ENCODE assay signal across 1 cellular context in the genomic region with DNA sequence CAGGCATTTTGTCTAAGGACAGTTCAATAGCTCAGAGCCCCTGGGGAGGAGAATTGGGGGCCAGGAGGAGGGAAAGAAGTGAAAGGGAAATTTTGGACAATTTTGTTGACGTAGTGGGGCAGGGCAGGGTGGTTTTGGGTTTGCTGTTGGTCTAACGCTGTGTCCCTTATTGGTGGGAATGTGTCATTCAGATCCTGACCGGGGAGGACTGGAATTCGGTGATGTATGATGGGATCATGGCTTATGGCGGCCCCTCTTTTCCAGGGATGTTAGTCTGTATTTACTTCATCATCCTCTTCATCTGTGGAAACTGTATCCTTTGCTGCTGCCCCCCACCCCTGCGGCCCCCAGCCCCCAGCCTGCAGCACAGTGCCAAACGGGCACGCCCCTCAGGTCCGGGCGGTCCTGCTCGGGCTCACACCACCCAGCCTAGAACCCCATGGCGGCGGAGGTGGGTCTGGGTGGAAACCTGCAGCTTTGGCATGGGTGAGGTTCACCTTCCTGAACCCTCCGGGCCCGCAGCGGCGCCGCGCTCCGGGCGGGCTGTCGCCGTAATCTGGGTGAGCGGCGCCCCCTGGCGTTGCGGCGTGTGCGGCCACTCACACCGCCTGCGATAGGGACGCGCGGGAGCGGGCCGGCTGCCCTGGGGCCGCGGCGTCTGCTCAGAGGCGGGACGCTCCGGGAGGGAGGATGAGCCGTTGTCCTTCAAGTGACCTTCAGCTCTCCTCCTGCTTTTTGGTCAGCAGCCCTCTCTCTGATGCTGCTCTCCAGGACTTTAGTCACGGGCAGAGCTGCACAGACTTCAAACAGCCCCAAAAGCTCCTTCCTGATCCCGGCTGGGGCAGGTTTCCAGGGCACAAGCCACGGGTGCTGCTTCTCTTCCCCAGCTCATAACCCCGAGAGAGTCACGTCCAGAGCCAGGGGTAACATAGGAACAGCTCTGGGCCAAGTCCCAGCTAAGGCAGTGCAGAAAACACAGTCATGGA.
TF ChIP-seq lines count a peak whose summit lies in the region.

No MANE protein-coding gene starts in this region.

TF ChIP-seq in HepG2, 621 proteins besides CTCF, POLR2A, EP300 and RAD21 (continued from another document and continues in another):
- TF ChIP-seq LRRFIP1 (CRISPR knock-in tag; conservative IDR thresholded peaks at IDR 0.05) (no peak), ZNF232 (CRISPR knock-in tag; IDR thresholded peaks at IDR 0.05; ENCODE audit: borderline replicate concordance) (no peak), ZNF83 (CRISPR knock-in tag; IDR thresholded peaks at IDR 0.05; ENCODE audit: borderline replicate concordance) (no peak), E2F1 (CRISPR knock-in tag; IDR thresholded peaks at IDR 0.05) (no peak), PITX1 (CRISPR knock-in tag; IDR thresholded peaks at IDR 0.05) (0 out of 2 replicates have a peak, but pooled peaks have one; percentile 13), TRIM24 (CRISPR knock-in tag; IDR thresholded peaks at IDR 0.05) (no peak), SP1 (IDR thresholded peaks at IDR 0.05) (no peak), SP1 (CRISPR knock-in tag; IDR thresholded peaks at IDR 0.05) (no peak), SATB2 (CRISPR knock-in tag; IDR thresholded peaks at IDR 0.05) (no peak), ZNF775 (CRISPR knock-in tag; IDR thresholded peaks at IDR 0.05; ENCODE audit: borderline replicate concordance) (no peak), DNMT1 (CRISPR knock-in tag; IDR thresholded peaks at IDR 0.05) (no peak), ATF1 (CRISPR knock-in tag; IDR thresholded peaks at IDR 0.05) (no peak), NR0B2 (CRISPR knock-in tag; IDR thresholded peaks at IDR 0.05) (no peak), ZNF430 (CRISPR knock-in tag; IDR thresholded peaks at IDR 0.05) (no peak), TCF7L2 (IDR thresholded peaks at IDR 0.05; ENCODE audit: low read depth, low read length) (no peak), TSC22D2 (CRISPR knock-in tag; IDR thresholded peaks at IDR 0.05; ENCODE audit: borderline replicate concordance) (no peak), ZNF772 (CRISPR knock-in tag; IDR thresholded peaks at IDR 0.05) (peak; percentile 21; the same call in 1 of the 2 replicates), KDM5A (IDR thresholded peaks at IDR 0.05; ENCODE audit: borderline replicate concordance, low read length) (no peak), HES4 (CRISPR knock-in tag; IDR thresholded peaks at IDR 0.05; ENCODE audit: borderline replicate concordance) (no peak), ZNF235 (CRISPR knock-in tag; IDR thresholded peaks at IDR 0.05; ENCODE audit: borderline replicate concordance) (no peak), JUND (CRISPR knock-in tag; IDR thresholded peaks at IDR 0.05) (no peak), DMTF1 (CRISPR knock-in tag; IDR thresholded peaks at IDR 0.05) (no peak), ONECUT2 (CRISPR knock-in tag; IDR thresholded peaks at IDR 0.05) (no peak), SALL1 (CRISPR knock-in tag; IDR thresholded peaks at IDR 0.05) (peak; percentile 23; the same call in 1 of the 2 replicates), MED1 (CRISPR knock-in tag; IDR thresholded peaks at IDR 0.05) (no peak), FOXA1 (IDR thresholded peaks at IDR 0.05) (no peak), FOXA1 (CRISPR knock-in tag; IDR thresholded peaks at IDR 0.05) (no peak), HNRNPLL (IDR thresholded peaks at IDR 0.05; ENCODE audit: low read depth, low read length, poor library complexity, severe bottlenecking) (peak; percentile 55), ZNF484 (CRISPR knock-in tag; IDR thresholded peaks at IDR 0.05; ENCODE audit: borderline replicate concordance, low read depth) (no peak), TBP (CRISPR knock-in tag; IDR thresholded peaks at IDR 0.05) (no peak), ZNF737 (CRISPR knock-in tag; IDR thresholded peaks at IDR 0.05; ENCODE audit: borderline replicate concordance) (no peak), ZBTB7B (CRISPR knock-in tag; IDR thresholded peaks at IDR 0.05) (no peak), ZBTB1 (CRISPR knock-in tag; IDR thresholded peaks at IDR 0.05; ENCODE audit: borderline replicate concordance) (no peak)
- TF ChIP-seq, protein P1, sequence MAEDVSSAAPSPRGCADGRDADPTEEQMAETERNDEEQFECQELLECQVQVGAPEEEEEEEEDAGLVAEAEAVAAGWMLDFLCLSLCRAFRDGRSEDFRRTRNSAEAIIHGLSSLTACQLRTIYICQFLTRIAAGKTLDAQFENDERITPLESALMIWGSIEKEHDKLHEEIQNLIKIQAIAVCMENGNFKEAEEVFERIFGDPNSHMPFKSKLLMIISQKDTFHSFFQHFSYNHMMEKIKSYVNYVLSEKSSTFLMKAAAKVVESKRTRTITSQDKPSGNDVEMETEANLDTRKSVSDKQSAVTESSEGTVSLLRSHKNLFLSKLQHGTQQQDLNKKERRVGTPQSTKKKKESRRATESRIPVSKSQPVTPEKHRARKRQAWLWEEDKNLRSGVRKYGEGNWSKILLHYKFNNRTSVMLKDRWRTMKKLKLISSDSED (CRISPR knock-in tag; IDR thresholded peaks at IDR 0.05) = no peak
- TF ChIP-seq, protein P2, sequence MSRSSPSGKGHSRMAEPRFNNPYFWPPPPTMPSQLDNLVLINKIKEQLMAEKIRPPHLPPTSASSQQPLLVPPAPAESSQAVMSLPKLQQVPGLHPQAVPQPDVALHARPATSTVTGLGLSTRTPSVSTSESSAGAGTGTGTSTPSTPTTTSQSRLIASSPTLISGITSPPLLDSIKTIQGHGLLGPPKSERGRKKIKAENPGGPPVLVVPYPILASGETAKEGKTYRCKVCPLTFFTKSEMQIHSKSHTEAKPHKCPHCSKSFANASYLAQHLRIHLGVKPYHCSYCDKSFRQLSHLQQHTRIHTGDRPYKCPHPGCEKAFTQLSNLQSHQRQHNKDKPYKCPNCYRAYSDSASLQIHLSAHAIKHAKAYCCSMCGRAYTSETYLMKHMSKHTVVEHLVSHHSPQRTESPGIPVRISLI (CRISPR knock-in tag; IDR thresholded peaks at IDR 0.05; ENCODE audit: borderline replicate concordance) = no peak
- TF ChIP-seq, protein P3, sequence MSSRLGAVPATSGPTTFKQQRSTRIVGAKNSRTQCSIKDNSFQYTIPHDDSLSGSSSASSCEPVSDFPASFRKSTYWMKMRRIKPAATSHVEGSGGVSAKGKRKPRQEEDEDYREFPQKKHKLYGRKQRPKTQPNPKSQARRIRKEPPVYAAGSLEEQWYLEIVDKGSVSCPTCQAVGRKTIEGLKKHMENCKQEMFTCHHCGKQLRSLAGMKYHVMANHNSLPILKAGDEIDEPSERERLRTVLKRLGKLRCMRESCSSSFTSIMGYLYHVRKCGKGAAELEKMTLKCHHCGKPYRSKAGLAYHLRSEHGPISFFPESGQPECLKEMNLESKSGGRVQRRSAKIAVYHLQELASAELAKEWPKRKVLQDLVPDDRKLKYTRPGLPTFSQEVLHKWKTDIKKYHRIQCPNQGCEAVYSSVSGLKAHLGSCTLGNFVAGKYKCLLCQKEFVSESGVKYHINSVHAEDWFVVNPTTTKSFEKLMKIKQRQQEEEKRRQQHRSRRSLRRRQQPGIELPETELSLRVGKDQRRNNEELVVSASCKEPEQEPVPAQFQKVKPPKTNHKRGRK (CRISPR knock-in tag; IDR thresholded peaks at IDR 0.05) = no peak
- TF ChIP-seq, protein P4, sequence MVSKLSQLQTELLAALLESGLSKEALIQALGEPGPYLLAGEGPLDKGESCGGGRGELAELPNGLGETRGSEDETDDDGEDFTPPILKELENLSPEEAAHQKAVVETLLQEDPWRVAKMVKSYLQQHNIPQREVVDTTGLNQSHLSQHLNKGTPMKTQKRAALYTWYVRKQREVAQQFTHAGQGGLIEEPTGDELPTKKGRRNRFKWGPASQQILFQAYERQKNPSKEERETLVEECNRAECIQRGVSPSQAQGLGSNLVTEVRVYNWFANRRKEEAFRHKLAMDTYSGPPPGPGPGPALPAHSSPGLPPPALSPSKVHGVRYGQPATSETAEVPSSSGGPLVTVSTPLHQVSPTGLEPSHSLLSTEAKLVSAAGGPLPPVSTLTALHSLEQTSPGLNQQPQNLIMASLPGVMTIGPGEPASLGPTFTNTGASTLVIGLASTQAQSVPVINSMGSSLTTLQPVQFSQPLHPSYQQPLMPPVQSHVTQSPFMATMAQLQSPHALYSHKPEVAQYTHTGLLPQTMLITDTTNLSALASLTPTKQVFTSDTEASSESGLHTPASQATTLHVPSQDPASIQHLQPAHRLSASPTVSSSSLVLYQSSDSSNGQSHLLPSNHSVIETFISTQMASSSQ (IDR thresholded peaks at IDR 0.05; ENCODE audit: low read depth) = no peak
- TF ChIP-seq, protein P4 (CRISPR knock-in tag; IDR thresholded peaks at IDR 0.05; ENCODE audit: borderline replicate concordance) = no peak
- TF ChIP-seq, protein P5, sequence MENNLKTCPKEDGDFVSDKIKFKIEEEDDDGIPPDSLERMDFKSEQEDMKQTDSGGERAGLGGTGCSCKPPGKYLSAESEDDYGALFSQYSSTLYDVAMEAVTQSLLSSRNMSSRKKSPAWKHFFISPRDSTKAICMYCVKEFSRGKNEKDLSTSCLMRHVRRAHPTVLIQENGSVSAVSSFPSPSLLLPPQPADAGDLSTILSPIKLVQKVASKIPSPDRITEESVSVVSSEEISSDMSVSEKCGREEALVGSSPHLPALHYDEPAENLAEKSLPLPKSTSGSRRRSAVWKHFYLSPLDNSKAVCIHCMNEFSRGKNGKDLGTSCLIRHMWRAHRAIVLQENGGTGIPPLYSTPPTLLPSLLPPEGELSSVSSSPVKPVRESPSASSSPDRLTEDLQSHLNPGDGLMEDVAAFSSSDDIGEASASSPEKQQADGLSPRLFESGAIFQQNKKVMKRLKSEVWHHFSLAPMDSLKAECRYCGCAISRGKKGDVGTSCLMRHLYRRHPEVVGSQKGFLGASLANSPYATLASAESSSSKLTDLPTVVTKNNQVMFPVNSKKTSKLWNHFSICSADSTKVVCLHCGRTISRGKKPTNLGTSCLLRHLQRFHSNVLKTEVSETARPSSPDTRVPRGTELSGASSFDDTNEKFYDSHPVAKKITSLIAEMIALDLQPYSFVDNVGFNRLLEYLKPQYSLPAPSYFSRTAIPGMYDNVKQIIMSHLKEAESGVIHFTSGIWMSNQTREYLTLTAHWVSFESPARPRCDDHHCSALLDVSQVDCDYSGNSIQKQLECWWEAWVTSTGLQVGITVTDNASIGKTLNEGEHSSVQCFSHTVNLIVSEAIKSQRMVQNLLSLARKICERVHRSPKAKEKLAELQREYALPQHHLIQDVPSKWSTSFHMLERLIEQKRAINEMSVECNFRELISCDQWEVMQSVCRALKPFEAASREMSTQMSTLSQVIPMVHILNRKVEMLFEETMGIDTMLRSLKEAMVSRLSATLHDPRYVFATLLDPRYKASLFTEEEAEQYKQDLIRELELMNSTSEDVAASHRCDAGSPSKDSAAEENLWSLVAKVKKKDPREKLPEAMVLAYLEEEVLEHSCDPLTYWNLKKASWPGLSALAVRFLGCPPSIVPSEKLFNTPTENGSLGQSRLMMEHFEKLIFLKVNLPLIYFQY (CRISPR knock-in tag; IDR thresholded peaks at IDR 0.05; ENCODE audit: borderline replicate concordance) = 0 out of 2 replicates have a peak, but pooled peaks have one; percentile 54
